In genomic region chr10:119256897-119257296, GRCh38 we compare ENCODE assay signal across 12 cellular contexts. TPM values are rescaled to one million over a fixed set of nuclear protein-coding genes. Genes with fewer than 3 reads are reported as not detected.
DNase-seq lines count a peak whose midpoint lies in the region; ATAC-seq and TF ChIP-seq lines count a peak whose summit lies in the region.
"Had no signal": no experiment of that assay in that cellular context is flagged by ENCODE, and none has a peak within 500 bp of the region (broad histone marks: within the 10 kb centered on the region; RNA-seq: fewer than 3 reads in every experiment).

No MANE protein-coding gene starts in this region.

- POLR2A ChIA-PET in HEK293 (lab: Yijun Ruan, JAX), result no interaction called here

- H3K27me3 ChIP-seq in ascending aorta, result no peaks in the 10 kb centered on the region

- TF ChIP-seq CTCF in HEK293 (tag by site-specific recombination; IDR thresholded peaks at IDR 0.05) (no peak), ascending aorta (IDR thresholded peaks at IDR 0.05) (no peak)

- ATAC-seq in memory B cell (ENCODE audit: low read depth) (no peak), HG03520 (IDR thresholded peaks at IDR 0.05; ENCODE audit: unreplicated experiment) (no peak)
- ATAC-seq: A549, HCT116 had no signal

- H3K4me3 ChIP-seq in HEK293 (ENCODE audit: low read depth, low read length), result no peak overlapping the region
- no peak overlapping the region for H3K4me3 ChIP-seq in ascending aorta
- H3K4me3 ChIP-seq: A549, GM23248 had no signal

- H3K27ac ChIP-seq in HEK293 (ENCODE audit: extremely low read depth, low read depth, low read length), result no peak overlapping the region
- no peak overlapping the region for H3K27ac ChIP-seq in ascending aorta
- H3K27ac ChIP-seq: GM23248 had no signal

- H3K9me3 ChIP-seq in HEK293 (ENCODE audit: control insufficient read depth, insufficient read depth, low read depth, low read length) (no peaks in the 10 kb centered on the region), ascending aorta (no peaks in the 10 kb centered on the region)

- CTCF ChIA-PET in HEK293 (lab: Yijun Ruan, JAX), result no interaction called here

- peaks cover 3% of the 10 kb centered on the region for H3K36me3 Mint-ChIP-seq in activated naive CD8-positive, alpha-beta T cell
- H3K36me3 Mint-ChIP-seq in activated naive CD8-positive, alpha-beta T cell treated with anti-CD3 and anti-CD28 coated beads for 36 hours, result peaks cover 7% of the 10 kb centered on the region
- H3K36me3 Mint-ChIP-seq in memory B cell, result peaks cover 8% of the 10 kb centered on the region

- H3K4me3 Mint-ChIP-seq in activated naive CD8-positive, alpha-beta T cell, result no peak overlapping the region
- H3K4me3 Mint-ChIP-seq in activated naive CD8-positive, alpha-beta T cell treated with anti-CD3 and anti-CD28 coated beads for 36 hours, result no peak overlapping the region
- no peak overlapping the region for H3K4me3 Mint-ChIP-seq in memory B cell
- H3K4me3 Mint-ChIP-seq: CD14-positive monocyte had no signal

- H3K9me3 Mint-ChIP-seq in activated naive CD8-positive, alpha-beta T cell (ENCODE audit: low read depth), result peaks cover 4% of the 10 kb centered on the region
- no peaks in the 10 kb centered on the region for H3K9me3 Mint-ChIP-seq in activated naive CD8-positive, alpha-beta T cell treated with anti-CD3 and anti-CD28 coated beads for 36 hours
- no peaks in the 10 kb centered on the region for H3K9me3 Mint-ChIP-seq in memory B cell

- H3K27me3 Mint-ChIP-seq in activated naive CD8-positive, alpha-beta T cell, result no peaks in the 10 kb centered on the region
- H3K27me3 Mint-ChIP-seq in activated naive CD8-positive, alpha-beta T cell treated with anti-CD3 and anti-CD28 coated beads for 36 hours, result no peaks in the 10 kb centered on the region
- no peaks in the 10 kb centered on the region for H3K27me3 Mint-ChIP-seq in memory B cell

- peaks cover 7% of the 10 kb centered on the region for H3K4me1 ChIP-seq in HEK293 (ENCODE audit: control insufficient read depth, insufficient read depth, low read length)
- H3K4me1 ChIP-seq in ascending aorta, result peaks cover 15 to 40% of the 10 kb centered on the region in 2 donors

- H3K4me1 Mint-ChIP-seq in activated naive CD8-positive, alpha-beta T cell (ENCODE audit: low read depth), result peaks cover 33% of the 10 kb centered on the region
- peaks cover 21% of the 10 kb centered on the region for H3K4me1 Mint-ChIP-seq in activated naive CD8-positive, alpha-beta T cell treated with anti-CD3 and anti-CD28 coated beads for 36 hours
- peaks cover 23% of the 10 kb centered on the region for H3K4me1 Mint-ChIP-seq in memory B cell

- H3K27ac Mint-ChIP-seq in activated naive CD8-positive, alpha-beta T cell, result peak overlapping the region; percentile 46
- H3K27ac Mint-ChIP-seq in activated naive CD8-positive, alpha-beta T cell treated with anti-CD3 and anti-CD28 coated beads for 36 hours, result no peak overlapping the region
- peak overlapping the region; percentile 25 for H3K27ac Mint-ChIP-seq in memory B cell

- intact Hi-C loops in ascending aorta (cut with DNase I), result no loop called here

- H3K36me3 ChIP-seq in HEK293 (ENCODE audit: control insufficient read depth in 2 of 2, insufficient read depth in 1 of 2, low read length in 2 of 2) (no peaks in the 10 kb centered on the region), ascending aorta (no peaks in the 10 kb centered on the region)

- no peak for DNase-seq in activated naive CD8-positive, alpha-beta T cell treated with anti-CD3 and anti-CD28 coated beads for 36 hours
- DNase-seq in memory B cell (ENCODE audit: low spot score in 2 of 2) (no peak), ascending aorta (ENCODE audit: low spot score in 2 of 2) (no peak)
- DNase-seq: Calu3, DMS 273 treated with DMSO at 0.1 percent for 48 hours, GM23248 had no signal

TF ChIP-seq in HEK293, 187 proteins besides CTCF, POLR2A, EP300 and RAD21:
- peak; percentile 74 for TF ChIP-seq ZNF146 (tag by site-specific recombination; IDR thresholded peaks at IDR 0.05)
- TF ChIP-seq ATF2 (tag by site-specific recombination; IDR thresholded peaks at IDR 0.05; ENCODE audit: low read depth), result no peak
TF ChIP-seq in HEK293: peak in this region for 1.

RNA-seq across cellular contexts. Expression of gene GRK5, which starts 49.5 kb away (rescaled TPM):
- total RNA-seq in activated naive CD8-positive, alpha-beta T cell treated with anti-CD3 and anti-CD28 coated beads for 36 hours, result 10 to 100 TPM; 12.8 TPM
- 75.5 TPM for total RNA-seq in ascending aorta
